Comparison of ENCODE assay signal across 14 cellular contexts in genomic region chr5:74471875-74472274, GRCh38.
"Had no signal": no experiment of that assay in that cellular context is flagged by ENCODE, and none has a peak within 500 bp of the region (broad histone marks: within the 10 kb centered on the region; RNA-seq: fewer than 3 reads in every experiment).

No MANE protein-coding gene starts in this region.

- DNase-seq: dermis blood vessel endothelial cell; effector CD4-positive, alpha-beta T cell; foreskin melanocyte; mesendoderm; naive thymus-derived CD4-positive, alpha-beta T cell; nephron progenitor cell; psoas muscle; stimulated activated CD4-positive, alpha-beta T cell treated with anti-CD3 and anti-CD28 coated beads, Interleukin-2, amount 100 ng/mL, for 24 hours; stimulated activated naive CD4-positive, alpha-beta T cell treated with Interleukin-2 at 50 U/mL for 16 hours; uterus had no signal

- H3K27me3 ChIP-seq: hepatocyte, uterus had no signal

- H3K27me3 Mint-ChIP-seq: type B pancreatic cell had no signal

- H3K36me3 ChIP-seq: uterus had no signal

- H3K4me3 Mint-ChIP-seq: naive thymus-derived CD4-positive, alpha-beta T cell; nephron progenitor cell; type B pancreatic cell had no signal

- H3K4me3 ChIP-seq: hepatocyte, psoas muscle, skin epidermis, uterus had no signal

- H3K27ac ChIP-seq: hepatocyte, psoas muscle, skin epidermis, uterus had no signal

- H3K4me2 ChIP-seq: hepatocyte had no signal

- H3K4me1 ChIP-seq: psoas muscle, uterus had no signal

- H2AFZ ChIP-seq: hepatocyte had no signal

- ATAC-seq: naive thymus-derived CD4-positive, alpha-beta T cell; psoas muscle; sciatic nerve had no signal

- H3K27ac Mint-ChIP-seq: naive thymus-derived CD4-positive, alpha-beta T cell; nephron progenitor cell; type B pancreatic cell had no signal

- H3K9me3 Mint-ChIP-seq: nephron progenitor cell, type B pancreatic cell had no signal

- H3K9me3 ChIP-seq: psoas muscle, uterus had no signal

- H3K36me3 Mint-ChIP-seq: naive thymus-derived CD4-positive, alpha-beta T cell had no signal

- H3K79me2 ChIP-seq: hepatocyte had no signal
